Comparison of ENCODE assay signal across 1 cellular context in the genomic region with DNA sequence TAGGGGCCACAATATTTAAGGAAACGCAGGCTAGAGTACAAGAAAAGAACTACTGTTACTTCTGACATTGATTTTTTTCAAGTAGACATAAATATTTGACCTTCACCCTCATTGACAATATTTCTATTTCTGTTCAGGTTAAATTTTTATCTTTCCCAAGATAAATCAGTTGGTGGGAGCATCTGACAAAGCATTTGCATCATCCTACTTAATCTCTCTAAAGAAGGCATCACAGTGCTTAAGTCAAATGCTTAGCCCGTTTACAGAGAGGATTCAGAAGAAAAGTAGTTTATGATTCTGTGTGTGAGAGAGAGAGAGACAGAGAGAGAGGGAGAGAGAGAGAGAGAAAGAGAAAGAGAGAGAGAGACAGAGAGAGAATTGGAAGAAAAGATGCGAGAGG.
TF ChIP-seq lines count a peak whose summit lies in the region.

No MANE protein-coding gene starts in this region.

TF ChIP-seq in WTC11, 78 proteins besides CTCF, POLR2A, EP300 and RAD21 (continued from another document):
- TF ChIP-seq, protein P1, sequence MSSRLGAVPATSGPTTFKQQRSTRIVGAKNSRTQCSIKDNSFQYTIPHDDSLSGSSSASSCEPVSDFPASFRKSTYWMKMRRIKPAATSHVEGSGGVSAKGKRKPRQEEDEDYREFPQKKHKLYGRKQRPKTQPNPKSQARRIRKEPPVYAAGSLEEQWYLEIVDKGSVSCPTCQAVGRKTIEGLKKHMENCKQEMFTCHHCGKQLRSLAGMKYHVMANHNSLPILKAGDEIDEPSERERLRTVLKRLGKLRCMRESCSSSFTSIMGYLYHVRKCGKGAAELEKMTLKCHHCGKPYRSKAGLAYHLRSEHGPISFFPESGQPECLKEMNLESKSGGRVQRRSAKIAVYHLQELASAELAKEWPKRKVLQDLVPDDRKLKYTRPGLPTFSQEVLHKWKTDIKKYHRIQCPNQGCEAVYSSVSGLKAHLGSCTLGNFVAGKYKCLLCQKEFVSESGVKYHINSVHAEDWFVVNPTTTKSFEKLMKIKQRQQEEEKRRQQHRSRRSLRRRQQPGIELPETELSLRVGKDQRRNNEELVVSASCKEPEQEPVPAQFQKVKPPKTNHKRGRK (CRISPR knock-in tag; IDR thresholded peaks at IDR 0.05; ENCODE audit: borderline replicate concordance): no peak
